10 cellular contexts compared by ENCODE assay signal in the genomic region with DNA sequence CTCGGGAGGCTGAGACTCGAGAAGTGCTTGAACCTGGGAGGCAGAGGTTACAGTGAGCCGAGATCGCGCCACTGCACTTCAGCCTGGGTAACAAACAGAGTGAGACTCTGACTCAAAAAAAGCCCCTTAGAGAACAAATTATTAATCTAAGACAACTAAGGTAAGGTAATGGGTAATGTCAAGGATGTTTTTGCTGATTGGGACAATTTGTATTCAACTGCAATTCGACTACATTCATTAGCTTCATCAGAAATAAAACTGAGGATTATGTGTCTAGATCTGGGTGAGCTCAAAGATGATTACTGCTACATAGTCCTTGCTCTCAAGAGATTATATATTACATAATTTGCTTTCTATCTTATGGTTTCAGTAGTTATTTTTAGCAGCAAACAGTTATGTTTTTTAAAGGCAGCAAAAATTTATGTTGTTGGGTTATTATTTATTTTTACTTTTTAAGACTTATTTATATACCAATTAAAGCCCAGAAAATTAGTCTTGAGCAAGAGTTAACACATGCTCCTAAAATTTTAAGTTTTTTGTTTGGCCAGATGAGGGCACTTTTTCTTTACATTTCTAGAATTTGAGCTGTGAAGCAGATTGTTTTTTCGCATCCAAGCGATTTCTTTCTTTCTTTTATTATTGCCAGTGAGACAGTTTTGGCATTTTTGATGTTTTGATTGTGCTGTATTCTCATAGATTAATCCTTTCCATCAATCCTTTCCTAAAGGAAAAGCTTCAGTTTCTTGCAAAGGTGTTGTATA. TPM values are rescaled to one million over a fixed set of nuclear protein-coding genes. Genes with fewer than 3 reads are reported as not detected.
DNase-seq lines count a peak whose midpoint lies in the region; ATAC-seq and TF ChIP-seq lines count a peak whose summit lies in the region.
"Had no signal": no experiment of that assay in that cellular context is flagged by ENCODE, and none has a peak within 500 bp of the region (broad histone marks: within the 10 kb centered on the region; RNA-seq: fewer than 3 reads in every experiment).

No MANE protein-coding gene starts in this region.

- DNase-seq in activated CD8-positive, alpha-beta T cell treated with anti-CD3 and anti-CD28 coated beads for 36 hours, result no peak
- DNase-seq in activated CD8-positive, alpha-beta T cell treated with anti-CD3 and anti-CD28 coated beads, Interleukin-2, amount 10 ng/mL, durations not matched to agents 7 days and 5 days, result no peak
- DNase-seq in NAMALWA (ENCODE audit: low spot score) (peak; percentile 23), dorsolateral prefrontal cortex (no peak), retinal pigment epithelial cell (ENCODE audit: low read depth) (no peak), HK-2 (ENCODE audit: unreplicated experiment) (no peak), BE2C (no peak)
- DNase-seq: CD4-positive, alpha-beta T cell; stimulated activated CD4-positive, alpha-beta T cell treated with anti-CD3 and anti-CD28 coated beads, Interleukin-2, amount 100 ng/mL, for 48 hours had no signal

- peaks cover under 1% of the 10 kb centered on the region for H3K4me1 Mint-ChIP-seq in activated CD8-positive, alpha-beta T cell treated with anti-CD3 and anti-CD28 coated beads for 36 hours (ENCODE audit: low read depth)
- H3K4me1 Mint-ChIP-seq in activated CD8-positive, alpha-beta T cell treated with anti-CD3 and anti-CD28 coated beads, Interleukin-2, amount 10 ng/mL, durations not matched to agents 7 days and 5 days (ENCODE audit: low read depth), result no peaks in the 10 kb centered on the region

- no peaks in the 10 kb centered on the region for H3K27me3 ChIP-seq in dorsolateral prefrontal cortex
- no peaks in the 10 kb centered on the region for H3K27me3 ChIP-seq in BE2C

- H3K9me3 ChIP-seq in BE2C, result no peaks in the 10 kb centered on the region

- H3K4me3 Mint-ChIP-seq in activated CD8-positive, alpha-beta T cell treated with anti-CD3 and anti-CD28 coated beads for 36 hours, result no peak overlapping the region
- H3K4me3 Mint-ChIP-seq in activated CD8-positive, alpha-beta T cell treated with anti-CD3 and anti-CD28 coated beads, Interleukin-2, amount 10 ng/mL, durations not matched to agents 7 days and 5 days, result no peak overlapping the region
- H3K4me3 Mint-ChIP-seq: CD4-positive, alpha-beta T cell had no signal

- CTCF ChIA-PET in activated CD8-positive, alpha-beta T cell treated with anti-CD3 and anti-CD28 coated beads for 36 hours (lab: Charles Lee), result interaction anchor here (0.6 kb wide), 1 partner anchor 292 kb away, joined by 5 read pairs; no protein-coding TSS in a partner anchor
- CTCF ChIA-PET in activated CD8-positive, alpha-beta T cell treated with anti-CD3 and anti-CD28 coated beads, Interleukin-2, amount 10 ng/mL, durations not matched to agents 7 days and 5 days (lab: Charles Lee), result interaction anchor here (0.7 to 1.7 kb wide), 2 partner anchors 13 to 689 kb away, joined by 4 read pairs; no protein-coding TSS in a partner anchor

- H3K4me3 ChIP-seq in dorsolateral prefrontal cortex (peak overlapping the region in 8 of 59 donors; percentile 8 to 37 (median 13)), retinal pigment epithelial cell (ENCODE audit: low read length) (no peak overlapping the region), BE2C (ENCODE audit: low read depth, low read length) (no peak overlapping the region)

- no peaks in the 10 kb centered on the region for H3K9me3 Mint-ChIP-seq in activated CD8-positive, alpha-beta T cell treated with anti-CD3 and anti-CD28 coated beads for 36 hours
- no peaks in the 10 kb centered on the region for H3K9me3 Mint-ChIP-seq in activated CD8-positive, alpha-beta T cell treated with anti-CD3 and anti-CD28 coated beads, Interleukin-2, amount 10 ng/mL, durations not matched to agents 7 days and 5 days (ENCODE audit: insufficient read depth)
- H3K9me3 Mint-ChIP-seq: CD4-positive, alpha-beta T cell had no signal

- no peaks in the 10 kb centered on the region for H3K27me3 Mint-ChIP-seq in activated CD8-positive, alpha-beta T cell treated with anti-CD3 and anti-CD28 coated beads for 36 hours
- H3K27me3 Mint-ChIP-seq in activated CD8-positive, alpha-beta T cell treated with anti-CD3 and anti-CD28 coated beads, Interleukin-2, amount 10 ng/mL, durations not matched to agents 7 days and 5 days (ENCODE audit: low read depth), result no peaks in the 10 kb centered on the region
- H3K27me3 Mint-ChIP-seq: CD4-positive, alpha-beta T cell had no signal

- peak overlapping the region in 20 of 59 donors; percentile 4 to 60 (median 22) for H3K27ac ChIP-seq in dorsolateral prefrontal cortex

- no peak overlapping the region for H3K27ac Mint-ChIP-seq in activated CD8-positive, alpha-beta T cell treated with anti-CD3 and anti-CD28 coated beads for 36 hours
- no peak overlapping the region for H3K27ac Mint-ChIP-seq in activated CD8-positive, alpha-beta T cell treated with anti-CD3 and anti-CD28 coated beads, Interleukin-2, amount 10 ng/mL, durations not matched to agents 7 days and 5 days
- H3K27ac Mint-ChIP-seq: CD4-positive, alpha-beta T cell had no signal

- H3K36me3 Mint-ChIP-seq in activated CD8-positive, alpha-beta T cell treated with anti-CD3 and anti-CD28 coated beads for 36 hours (ENCODE audit: low read depth), result no peaks in the 10 kb centered on the region
- no peaks in the 10 kb centered on the region for H3K36me3 Mint-ChIP-seq in activated CD8-positive, alpha-beta T cell treated with anti-CD3 and anti-CD28 coated beads, Interleukin-2, amount 10 ng/mL, durations not matched to agents 7 days and 5 days (ENCODE audit: low read depth)

- H3K36me3 ChIP-seq in BE2C, result no peaks in the 10 kb centered on the region

- peak; percentile 9 for TF ChIP-seq CTCF in activated CD8-positive, alpha-beta T cell treated with anti-CD3 and anti-CD28 coated beads for 36 hours (IDR thresholded peaks at IDR 0.05)
- TF ChIP-seq CTCF in dorsolateral prefrontal cortex (IDR thresholded peaks at IDR 0.05 in 54 of 56, conservative IDR thresholded peaks at IDR 0.05 in 2 of 56; ENCODE audit: low read depth in 1 of 56, partially characterized antibody in 56 of 56), result peak in 55 of 56 donors; percentile 14 to 70 (median 49)
- peak; percentile 16 for TF ChIP-seq CTCF in retinal pigment epithelial cell (conservative IDR thresholded peaks at IDR 0.05; ENCODE audit: low read depth, low read length)
- no peak for TF ChIP-seq CTCF in BE2C (IDR thresholded peaks at IDR 0.05; ENCODE audit: low read depth, low read length)

- POLR2A ChIA-PET in activated CD8-positive, alpha-beta T cell treated with anti-CD3 and anti-CD28 coated beads for 36 hours (lab: Charles Lee), result interaction anchor here (0.6 kb wide), 1 partner anchor 488 kb away, joined by 3 read pairs; no protein-coding TSS in a partner anchor
- POLR2A ChIA-PET in activated CD8-positive, alpha-beta T cell treated with anti-CD3 and anti-CD28 coated beads, Interleukin-2, amount 10 ng/mL, durations not matched to agents 7 days and 5 days (lab: Charles Lee), result no interaction called here

- intact Hi-C loops in activated CD8-positive, alpha-beta T cell treated with anti-CD3 and anti-CD28 coated beads for 36 hours (cut with micrococcal nuclease), result loop anchor here (10.0 kb wide), 1 partner anchor 937 kb away; no protein-coding TSS in a partner anchor
- intact Hi-C loops in dorsolateral prefrontal cortex (cut with DNase I), result loop anchor here (5.0 to 10.0 kb wide), 4 partner anchors 53 to 105 kb away; partner anchors contain the start of gene PLEKHA5 (in 1 of the 2)

- no peak for ATAC-seq in activated CD8-positive, alpha-beta T cell treated with anti-CD3 and anti-CD28 coated beads for 36 hours
- no peak for ATAC-seq in activated CD8-positive, alpha-beta T cell treated with anti-CD3 and anti-CD28 coated beads, Interleukin-2, amount 10 ng/mL, durations not matched to agents 7 days and 5 days
- ATAC-seq in GM18498 (IDR thresholded peaks at IDR 0.05; ENCODE audit: unreplicated experiment), result no peak

- H3K4me1 ChIP-seq in BE2C, result no peaks in the 10 kb centered on the region; the same call in 1 of the 2 replicates

RNA-seq across cellular contexts. Expression of gene PLEKHA5, which starts 52.3 kb away (rescaled TPM):
- total RNA-seq in activated CD8-positive, alpha-beta T cell treated with anti-CD3 and anti-CD28 coated beads for 36 hours, result 1 to 10 TPM; 2.1 to 3.2 TPM
- total RNA-seq in activated CD8-positive, alpha-beta T cell treated with anti-CD3 and anti-CD28 coated beads, Interleukin-2, amount 10 ng/mL, durations not matched to agents 7 days and 5 days, result 1 to 10 TPM; 3.4 to 3.7 TPM
- 100 to 1,000 TPM in 83 of 120 experiments, 10 to 100 TPM in 37; 56.6 to 158 (median 109) TPM for total RNA-seq in dorsolateral prefrontal cortex
- 12.1 TPM for polyA plus RNA-seq in BE2C (2012; ENCODE audit: insufficient read depth, insufficient read length, low read depth)

Comparison
In these comparisons a context has a peak if more than half of its experiments do, and no peak if none do; other contexts are left out.
1. RNA of gene PLEKHA5, which starts 52.3 kb away (total RNA-seq): 56.6 to 158 TPM in dorsolateral prefrontal cortex; 3.4 to 3.7 TPM in activated CD8-positive, alpha-beta T cell treated with anti-CD3 and anti-CD28 coated beads, Interleukin-2, amount 10 ng/mL, durations not matched to agents 7 days and 5 days and 2.1 to 3.2 TPM in activated CD8-positive, alpha-beta T cell treated with anti-CD3 and anti-CD28 coated beads for 36 hours; every median in the first group is over 10 times any median in the second.